ENCODE assay signal across 31 cellular contexts in genomic region chr16:85527767-85528297, GRCh38.
DNase-seq lines count a peak whose midpoint lies in the region; ATAC-seq, FAIRE-seq and TF ChIP-seq lines count a peak whose summit lies in the region.
"Had no signal": no experiment of that assay in that cellular context is flagged by ENCODE, and none has a peak within 500 bp of the region (broad histone marks: within the 10 kb centered on the region; RNA-seq: fewer than 3 reads in every experiment).

No MANE protein-coding gene starts in this region.

- no peaks in the 10 kb centered on the region for H3K36me3 ChIP-seq in BLaER1
- no peaks in the 10 kb centered on the region for H3K36me3 ChIP-seq in neutrophil
- H3K36me3 ChIP-seq in mammary epithelial cell (ENCODE audit: insufficient read depth, low read length) = no peaks in the 10 kb centered on the region
- H3K36me3 ChIP-seq: adrenal gland, gastroesophageal sphincter, tibial nerve, WERI-Rb-1 had no signal

- H3K4me2 ChIP-seq in BLaER1 (peak overlapping the region; percentile 92), mammary epithelial cell (ENCODE audit: insufficient read depth, low read depth, low read length) (no peak overlapping the region)

- peak overlapping the region; percentile 92 for H3K27ac ChIP-seq in BLaER1
- H3K27ac ChIP-seq in neutrophil = peak overlapping the region; percentile 5
- no peak overlapping the region for H3K27ac ChIP-seq in mammary epithelial cell (ENCODE audit: insufficient read depth, low read depth, low read length)
- H3K27ac ChIP-seq: adrenal gland, body of pancreas, gastroesophageal sphincter, GM23248, tibial nerve had no signal

- ATAC-seq in GM21576 (IDR thresholded peaks at IDR 0.05; ENCODE audit: unreplicated experiment) = no peak
- no peak for ATAC-seq in GM21529 (IDR thresholded peaks at IDR 0.05; ENCODE audit: unreplicated experiment)
- ATAC-seq: body of pancreas, gastroesophageal sphincter had no signal

- TF ChIP-seq POLR2A in erythroblast (IDR thresholded peaks at IDR 0.05; ENCODE audit: low read length) = no peak

- no peak for TF ChIP-seq CTCF in neutrophil (IDR thresholded peaks at IDR 0.05)
- TF ChIP-seq CTCF in mammary epithelial cell (conservative IDR thresholded peaks at IDR 0.05 in 1 of 2, IDR thresholded peaks at IDR 0.05 in 1 of 2; ENCODE audit: extremely low read depth in 1 of 2, insufficient read depth in 1 of 2, low read depth in 1 of 2, low read length in 2 of 2) = no peak

- FAIRE-seq in HTR-8/SVneo (lab: Jason Lieb, UNC) = peak; percentile 16
- FAIRE-seq: GM12891, small intestine had no signal

- no peaks in the 10 kb centered on the region for H4K20me1 ChIP-seq in BLaER1
- H4K20me1 ChIP-seq in mammary epithelial cell (ENCODE audit: insufficient read depth, low read length) = no peaks in the 10 kb centered on the region

- intact Hi-C loops in mammary epithelial cell (cut with micrococcal nuclease) = no loop called here

- 75% methylated on average over 8 of the region's 11 CpGs for WGBS in mammary epithelial cell (ENCODE audit: low coverage, missing lambda C conversion rate)

- H3K27me3 ChIP-seq in BLaER1 = no peaks in the 10 kb centered on the region
- H3K27me3 ChIP-seq in neutrophil = no peaks in the 10 kb centered on the region
- no peaks in the 10 kb centered on the region for H3K27me3 ChIP-seq in mammary epithelial cell (ENCODE audit: insufficient read depth, low read length)
- H3K27me3 ChIP-seq: adrenal gland, body of pancreas, gastroesophageal sphincter, tibial nerve had no signal

- H3K4me1 ChIP-seq in BLaER1 (peaks cover 93% of the 10 kb centered on the region), neutrophil (ENCODE audit: control insufficient read depth in 1 of 2, insufficient read depth in 1 of 2, low read depth in 1 of 2, low read length in 1 of 2) (peaks cover 39 to 42% of the 10 kb centered on the region in 2 experiments), mammary epithelial cell (ENCODE audit: insufficient read depth, low read length) (peaks cover 29% of the 10 kb centered on the region)

- no peaks in the 10 kb centered on the region for H3K79me2 ChIP-seq in mammary epithelial cell (ENCODE audit: insufficient read depth, low read length)

- no peak overlapping the region for H2AFZ ChIP-seq in mammary epithelial cell (ENCODE audit: low read depth, low read length)
- H2AFZ ChIP-seq: GM23248 had no signal

- dilution Hi-C loops in mammary epithelial cell (cut with HindIII; ENCODE audit: low sequenced_read_pairs) = no loop called here

- CTCF ChIA-PET in mammary epithelial cell (lab: Charles Lee; ENCODE audit: low non-redundant PET) = no interaction called here

- in situ Hi-C loops in mammary epithelial cell (cut with MboI; ENCODE audit: low sequenced_read_pairs in 2 of 2) = no loop called here

- no TSS peak for BruUV-seq in mammary epithelial cell (replicated peaks; lab: Mats Ljungman, UMichigan)

- H3K9me3 ChIP-seq in BLaER1 (no peaks in the 10 kb centered on the region), neutrophil (no peaks in the 10 kb centered on the region), mammary epithelial cell (replicated peaks; ENCODE audit: insufficient read depth, low read length) (no peaks in the 10 kb centered on the region)
- H3K9me3 ChIP-seq: adrenal gland, body of pancreas, gastroesophageal sphincter, tibial nerve had no signal

- H3K9ac ChIP-seq in BLaER1 = no peak overlapping the region
- no peak overlapping the region for H3K9ac ChIP-seq in mammary epithelial cell (ENCODE audit: insufficient read depth, low read length)
- H3K9ac ChIP-seq: GM23248 had no signal

- DNase-seq in HTR-8/SVneo (ENCODE audit: insufficient read length, low spot score) (no peak), erythroblast (lab: John Stamatoyannopoulos, UW) (peak; percentile 41 to 48), DMS153 treated with DMSO at 0.1 percent for 48 hours (lab: John Stamatoyannopoulos, UW; ENCODE audit: unreplicated experiment) (no peak), mammary epithelial cell (no peak)
- DNase-seq: activated CD4-positive, alpha-beta T cell treated with anti-CD3 and anti-CD28 coated beads, Interleukin-2, amount 10 ng/mL, durations not matched to agents 24 days and 14 days; activated naive CD4-positive, alpha-beta T cell; activated T-cell treated with anti-CD3 and anti-CD28 coated beads, Interleukin-2, amount 50 U/mL, for 24 hours; adrenal gland; body of pancreas; CD4-positive, CD25-positive, alpha-beta regulatory T cell; cerebellar nuclear complex; DMS 273 treated with DMSO at 0.1 percent for 48 hours; GM23248; hypothalamus; KBM-7; naive B cell; NCI-H2081; NCI-H446; NCI-H774; RPMI8226; small intestine; stimulated activated CD8-positive, alpha-beta memory T cell treated with anti-CD3 and anti-CD28 coated beads, Interleukin-4, amount 100 ng/mL, for 48 hours; T1000 had no signal

- no peak overlapping the region for H3K4me3 ChIP-seq in BLaER1
- no peak overlapping the region for H3K4me3 ChIP-seq in neutrophil (ENCODE audit: low read depth in 1 of 2, low read length in 1 of 2)
- no peak overlapping the region for H3K4me3 ChIP-seq in mammary epithelial cell (replicated peaks in 1 of 3; ENCODE audit: insufficient read depth in 1 of 3, low read depth in 2 of 3, low read length in 3 of 3)
- H3K4me3 ChIP-seq: adrenal gland, body of pancreas, gastroesophageal sphincter, GM23248, tibial nerve had no signal

Comparison
In these comparisons a context has a peak if more than half of its experiments do, and no peak if none do; other contexts are left out.
1. DNase-seq: peak in erythroblast (2 of 2); none in HTR-8/SVneo (single experiment), DMS153 treated with DMSO at 0.1 percent for 48 hours (single experiment) and mammary epithelial cell (single experiment).